ENCODE assay signal across 29 cellular contexts in the genomic region with DNA sequence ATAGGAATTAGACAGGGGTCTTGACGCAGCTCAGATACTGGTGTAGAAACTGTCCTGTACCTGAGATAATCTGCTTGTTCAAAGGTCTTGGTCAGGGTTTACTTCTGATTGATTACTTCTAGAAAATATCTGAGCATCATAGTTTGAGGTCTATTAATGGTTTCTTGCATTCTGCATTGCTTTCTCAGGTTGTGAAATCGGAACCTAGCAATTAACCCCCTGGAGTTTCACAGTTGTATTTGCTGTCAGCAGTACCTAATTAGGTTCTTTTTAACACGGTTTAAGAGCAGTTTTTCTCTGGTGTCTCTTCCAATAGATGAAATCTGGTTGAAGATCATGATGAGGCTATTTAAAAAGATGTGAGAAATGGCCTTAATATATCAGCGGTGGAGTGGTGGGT.
"Had no signal": no experiment of that assay in that cellular context is flagged by ENCODE, and none has a peak within 500 bp of the region (broad histone marks: within the 10 kb centered on the region; RNA-seq: fewer than 3 reads in every experiment).

No MANE protein-coding gene starts in this region.

- H3K4me1 Mint-ChIP-seq: activated T-helper 17 cell treated with anti-CD3 and anti-CD28 coated beads, Interleukin-2, amount 50 U/mL, for 72 hours; naive thymus-derived CD4-positive, alpha-beta T cell; neural crest cell; stimulated activated memory B cell treated with anti-CD40 and anti-IgM and Interleukin-4, amounts not matched to agents 10 μg/mL and 1 μg/mL and 100 μg/mL, for 72 hours had no signal

- H3K27ac Mint-ChIP-seq: activated T-cell treated with anti-CD3 and anti-CD28 coated beads, Interleukin-2, amount 50 U/mL, for 24 hours; activated T-helper 17 cell treated with anti-CD3 and anti-CD28 coated beads, Interleukin-2, amount 50 U/mL, for 72 hours; naive thymus-derived CD4-positive, alpha-beta T cell; stimulated activated memory B cell treated with anti-CD40 and anti-IgM and Interleukin-4, amounts not matched to agents 10 μg/mL and 1 μg/mL and 100 μg/mL, for 72 hours had no signal

- H3K4me3 Mint-ChIP-seq: activated T-cell treated with anti-CD3 and anti-CD28 coated beads, Interleukin-2, amount 50 U/mL, for 24 hours; activated T-helper 17 cell treated with anti-CD3 and anti-CD28 coated beads, Interleukin-2, amount 50 U/mL, for 72 hours; naive thymus-derived CD4-positive, alpha-beta T cell; neural crest cell; stimulated activated memory B cell treated with anti-CD40 and anti-IgM and Interleukin-4, amounts not matched to agents 10 μg/mL and 1 μg/mL and 100 μg/mL, for 72 hours had no signal

- DNase-seq: activated CD4-positive, alpha-beta T cell treated with anti-CD3 and anti-CD28 coated beads for 48 hours; activated CD4-positive, alpha-beta T cell treated with anti-CD3 and anti-CD28 coated beads, Interleukin-2, amount 50 U/mL, for 48 hours; activated CD8-positive, alpha-beta memory T cell treated with anti-CD3 and anti-CD28 coated beads, Interleukin-2, amount 50 U/mL, for 48 hours; activated gamma-delta T cell treated with Interleukin-2 at 50 U/mL for 16 hours; activated naive CD4-positive, alpha-beta T cell treated with anti-CD3 and anti-CD28 coated beads, Interleukin-2, amount 50 U/mL, for 16 hours; activated T-cell treated with anti-CD3 and anti-CD28 coated beads, Interleukin-2, amount 50 U/mL, for 24 hours; amniotic stem cell; brain microvascular endothelial cell; dorsolateral prefrontal cortex; effector memory CD4-positive, alpha-beta T cell; erythroblast; gastrocnemius medialis; glutamatergic neuron; midbrain; naive thymus-derived CD4-positive, alpha-beta T cell; occipital lobe; psoas muscle; sigmoid colon; small intestine; stimulated activated CD4-positive, alpha-beta T cell treated with anti-CD3 and anti-CD28 coated beads, Interleukin-4, amount 100 ng/mL, for 24 hours; stimulated activated CD8-positive, alpha-beta memory T cell treated with anti-CD3 and anti-CD28 coated beads, Interleukin-4, amount 100 ng/mL, for 48 hours; stomach; T-helper 9 cell; thyroid gland; upper lobe of left lung had no signal

- H3K36me3 Mint-ChIP-seq: naive thymus-derived CD4-positive, alpha-beta T cell; stimulated activated memory B cell treated with anti-CD40 and anti-IgM and Interleukin-4, amounts not matched to agents 10 μg/mL and 1 μg/mL and 100 μg/mL, for 72 hours had no signal

- H3K27me3 Mint-ChIP-seq: activated T-cell treated with anti-CD3 and anti-CD28 coated beads, Interleukin-2, amount 50 U/mL, for 24 hours; activated T-helper 17 cell treated with anti-CD3 and anti-CD28 coated beads, Interleukin-2, amount 50 U/mL, for 72 hours; naive thymus-derived CD4-positive, alpha-beta T cell; stimulated activated memory B cell treated with anti-CD40 and anti-IgM and Interleukin-4, amounts not matched to agents 10 μg/mL and 1 μg/mL and 100 μg/mL, for 72 hours had no signal

- H3K9me3 Mint-ChIP-seq: neural crest cell; stimulated activated memory B cell treated with anti-CD40 and anti-IgM and Interleukin-4, amounts not matched to agents 10 μg/mL and 1 μg/mL and 100 μg/mL, for 72 hours had no signal

- ATAC-seq: activated CD4-positive, CD25-positive, alpha-beta regulatory T cell treated with anti-CD3 and anti-CD28 coated beads, Interleukin-2, amount 50 U/mL, for 24 hours; activated T-helper 17 cell treated with anti-CD3 and anti-CD28 coated beads, Interleukin-2, amount 50 U/mL, for 72 hours; gastrocnemius medialis; naive thymus-derived CD4-positive, alpha-beta T cell; psoas muscle; stimulated activated memory B cell treated with anti-CD40 and anti-IgM and Interleukin-4, amounts not matched to agents 10 μg/mL and 1 μg/mL and 100 μg/mL, for 72 hours had no signal
